Comparison of ENCODE assay signal across 23 cellular contexts in genomic region chr1:76285578-76286135, GRCh38.
DNase-seq lines count a peak whose midpoint lies in the region; ATAC-seq lines count a peak whose summit lies in the region.
"Had no signal": no experiment of that assay in that cellular context is flagged by ENCODE, and none has a peak within 500 bp of the region (broad histone marks: within the 10 kb centered on the region; RNA-seq: fewer than 3 reads in every experiment).

No MANE protein-coding gene starts in this region.

- no peak overlapping the region for H3K4me3 ChIP-seq in CD4-positive, CD25-positive, alpha-beta regulatory T cell (ENCODE audit: low read depth, low read length)
- H3K4me3 ChIP-seq in mesenchymal stem cell (ENCODE audit: insufficient read depth in 1 of 2, low read depth in 1 of 2, low read length in 2 of 2): no peak overlapping the region
- H3K4me3 ChIP-seq: esophagus squamous epithelium, SJSA1, spleen had no signal

- peak in 1 of 2 donors; percentile 70 for ATAC-seq in CD4-positive, CD25-positive, alpha-beta regulatory T cell (ENCODE audit: low read depth in 2 of 2)
- ATAC-seq in activated naive CD8-positive, alpha-beta T cell treated with anti-CD3 and anti-CD28 coated beads, Interleukin-2, amount 10 ng/mL, durations not matched to agents 7 days and 5 days (ENCODE audit: low read depth): peak; percentile 59
- ATAC-seq: Panc1 had no signal

- H3K4me1 ChIP-seq in CD4-positive, CD25-positive, alpha-beta regulatory T cell (ENCODE audit: control insufficient read depth, insufficient read depth, low read length, poor library complexity, severe bottlenecking): peaks cover 10% of the 10 kb centered on the region
- peaks cover 7% of the 10 kb centered on the region for H3K4me1 ChIP-seq in mesenchymal stem cell (ENCODE audit: control insufficient read depth, insufficient read depth, low read depth, low read length)
- H3K4me1 ChIP-seq: Caco-2, esophagus squamous epithelium, SJSA1 had no signal

- WGBS in mesenchymal stem cell: 88% methylated on average over 1 of the region's 4 CpGs

- no peaks in the 10 kb centered on the region for H3K36me3 Mint-ChIP-seq in CD4-positive, CD25-positive, alpha-beta regulatory T cell
- peaks cover 2% of the 10 kb centered on the region for H3K36me3 Mint-ChIP-seq in activated naive CD8-positive, alpha-beta T cell treated with anti-CD3 and anti-CD28 coated beads, Interleukin-2, amount 10 ng/mL, durations not matched to agents 7 days and 5 days

- peak overlapping the region in 1 of 4 donors; percentile 50 for H3K4me3 Mint-ChIP-seq in CD4-positive, CD25-positive, alpha-beta regulatory T cell
- peak overlapping the region; percentile 28 for H3K4me3 Mint-ChIP-seq in activated naive CD8-positive, alpha-beta T cell treated with anti-CD3 and anti-CD28 coated beads, Interleukin-2, amount 10 ng/mL, durations not matched to agents 7 days and 5 days
- H3K4me3 Mint-ChIP-seq: IgD-negative memory B cell; stimulated activated naive CD8-positive, alpha-beta T cell treated with anti-CD3 and anti-CD28 coated beads, Interleukin-15, Interleukin-2, amounts not matched to agents 100 ng/mL and 50 ng/mL, for 24 hours had no signal

- H2AK5ac ChIP-seq in mesenchymal stem cell (ENCODE audit: low read length, severe bottlenecking): no peak overlapping the region

- H3K18ac ChIP-seq in mesenchymal stem cell (ENCODE audit: low read depth in 1 of 2, low read length in 2 of 2): no peak overlapping the region

- peak overlapping the region; percentile 7 to 82 (median 53) for H3K27ac Mint-ChIP-seq in CD4-positive, CD25-positive, alpha-beta regulatory T cell
- H3K27ac Mint-ChIP-seq in activated naive CD8-positive, alpha-beta T cell treated with anti-CD3 and anti-CD28 coated beads, Interleukin-2, amount 10 ng/mL, durations not matched to agents 7 days and 5 days: peak overlapping the region; percentile 89
- H3K27ac Mint-ChIP-seq: IgD-negative memory B cell; stimulated activated naive CD8-positive, alpha-beta T cell treated with anti-CD3 and anti-CD28 coated beads, Interleukin-15, Interleukin-2, amounts not matched to agents 100 ng/mL and 50 ng/mL, for 24 hours had no signal

- POLR2A ChIA-PET in activated naive CD8-positive, alpha-beta T cell treated with anti-CD3 and anti-CD28 coated beads, Interleukin-2, amount 10 ng/mL, durations not matched to agents 7 days and 5 days (lab: Charles Lee): interaction anchor here (1.6 kb wide), 1 partner anchor 14 kb away, joined by 3 read pairs; no protein-coding TSS in a partner anchor

- no peak overlapping the region for H2BK12ac ChIP-seq in mesenchymal stem cell (ENCODE audit: low read length in 2 of 2)

- no peak overlapping the region for H3K27ac ChIP-seq in CD4-positive, CD25-positive, alpha-beta regulatory T cell (ENCODE audit: insufficient read depth, low read length, poor library complexity, severe bottlenecking)
- no peak overlapping the region for H3K27ac ChIP-seq in mesenchymal stem cell (ENCODE audit: low read length, poor library complexity, severe bottlenecking)
- H3K27ac ChIP-seq: esophagus squamous epithelium, HL-60, SJSA1, spleen had no signal

- no peak overlapping the region for H2BK5ac ChIP-seq in mesenchymal stem cell (ENCODE audit: low read depth, low read length, poor library complexity, severe bottlenecking)

- H3K79me1 ChIP-seq in mesenchymal stem cell (replicated peaks; ENCODE audit: low read length, poor library complexity, severe bottlenecking): no peaks in the 10 kb centered on the region

- no peaks in the 10 kb centered on the region for H3K9me3 ChIP-seq in CD4-positive, CD25-positive, alpha-beta regulatory T cell (ENCODE audit: control insufficient read depth in 2 of 2, low read length in 2 of 2)
- H3K9me3 ChIP-seq in mesenchymal stem cell (ENCODE audit: control insufficient read depth, low read length): no peaks in the 10 kb centered on the region
- H3K9me3 ChIP-seq: Caco-2, esophagus squamous epithelium, SJSA1, spleen had no signal

- H2BK15ac ChIP-seq in mesenchymal stem cell (ENCODE audit: low read depth, poor library complexity, severe bottlenecking): no peak overlapping the region

- H3K27me3 ChIP-seq in CD4-positive, CD25-positive, alpha-beta regulatory T cell (ENCODE audit: control insufficient read depth, insufficient read depth, low read length): no peaks in the 10 kb centered on the region
- no peaks in the 10 kb centered on the region for H3K27me3 ChIP-seq in mesenchymal stem cell (ENCODE audit: control insufficient read depth in 1 of 2, insufficient read depth in 1 of 2, low read length in 2 of 2)
- H3K27me3 ChIP-seq: esophagus squamous epithelium, SJSA1, spleen had no signal

- H3K27me3 Mint-ChIP-seq in CD4-positive, CD25-positive, alpha-beta regulatory T cell: no peaks in the 10 kb centered on the region
- H3K27me3 Mint-ChIP-seq in activated naive CD8-positive, alpha-beta T cell treated with anti-CD3 and anti-CD28 coated beads, Interleukin-2, amount 10 ng/mL, durations not matched to agents 7 days and 5 days: no peaks in the 10 kb centered on the region
- H3K27me3 Mint-ChIP-seq: IgD-negative memory B cell; stimulated activated naive CD8-positive, alpha-beta T cell treated with anti-CD3 and anti-CD28 coated beads, Interleukin-15, Interleukin-2, amounts not matched to agents 100 ng/mL and 50 ng/mL, for 24 hours had no signal

- no peak overlapping the region for H2BK120ac ChIP-seq in mesenchymal stem cell (ENCODE audit: low read depth, low read length)

- no peaks in the 10 kb centered on the region for H3K9me3 Mint-ChIP-seq in CD4-positive, CD25-positive, alpha-beta regulatory T cell
- peaks cover 1% of the 10 kb centered on the region for H3K9me3 Mint-ChIP-seq in activated naive CD8-positive, alpha-beta T cell treated with anti-CD3 and anti-CD28 coated beads, Interleukin-2, amount 10 ng/mL, durations not matched to agents 7 days and 5 days
- H3K9me3 Mint-ChIP-seq: IgD-negative memory B cell; stimulated activated naive CD8-positive, alpha-beta T cell treated with anti-CD3 and anti-CD28 coated beads, Interleukin-15, Interleukin-2, amounts not matched to agents 100 ng/mL and 50 ng/mL, for 24 hours had no signal

- no peak overlapping the region for H3K14ac ChIP-seq in mesenchymal stem cell (ENCODE audit: low read length in 2 of 2)

- peaks cover 4 to 61% (median 21%) of the 10 kb centered on the region in 4 donors for H3K4me1 Mint-ChIP-seq in CD4-positive, CD25-positive, alpha-beta regulatory T cell
- peaks cover 39% of the 10 kb centered on the region for H3K4me1 Mint-ChIP-seq in activated naive CD8-positive, alpha-beta T cell treated with anti-CD3 and anti-CD28 coated beads, Interleukin-2, amount 10 ng/mL, durations not matched to agents 7 days and 5 days

- no peak overlapping the region for H3K4ac ChIP-seq in mesenchymal stem cell (ENCODE audit: low read depth in 1 of 2, low read length in 2 of 2)

- H3K9ac ChIP-seq in mesenchymal stem cell (ENCODE audit: low read length): no peak overlapping the region

- no peak overlapping the region for H4K91ac ChIP-seq in mesenchymal stem cell (ENCODE audit: low read length)

- no peak overlapping the region for H2AFZ ChIP-seq in mesenchymal stem cell (ENCODE audit: low read depth, low read length)

- no peak overlapping the region for H4K8ac ChIP-seq in mesenchymal stem cell (ENCODE audit: low read length)

- peak; percentile 36 for DNase-seq in activated T-cell treated with anti-CD3 and anti-CD28 coated beads for 4 hours
- DNase-seq in activated T-cell treated with anti-CD3 and anti-CD28 coated beads, Interleukin-2, amount 50 U/mL, for 48 hours: no peak
- DNase-seq in CD4-positive, CD25-positive, alpha-beta regulatory T cell: peak in 1 of 3 donors; percentile 74
- peak; percentile 33 for DNase-seq in NCI-H82 treated with DMSO at 0.1 percent for 48 hours (lab: John Stamatoyannopoulos, UW; ENCODE audit: unreplicated experiment)
- no peak for DNase-seq in activated naive CD8-positive, alpha-beta T cell treated with anti-CD3 and anti-CD28 coated beads, Interleukin-2, amount 10 ng/mL, durations not matched to agents 7 days and 5 days
- no peak for DNase-seq in G401 (ENCODE audit: low spot score)
- DNase-seq in mesenchymal stem cell: no peak
- DNase-seq in HCEC 1CT: no peak
- DNase-seq: activated effector memory CD4-positive, alpha-beta T cell treated with Interleukin-2 at 50 U/mL for 16 hours; Caco-2; effector CD8-positive, alpha-beta T cell; EL; esophagus squamous epithelium; NCI-H1694 treated with DMSO at 0.1 percent for 48 hours; NCI-H2227 treated with DMSO at 0.1 percent for 48 hours; spleen; T1000; trophoblast cell had no signal

- H3K4me2 ChIP-seq in mesenchymal stem cell (ENCODE audit: low read length, poor library complexity, severe bottlenecking): no peak overlapping the region

- in situ Hi-C loops in G401 (cut with HindIII; ENCODE audit: low sequenced_read_pairs): no loop called here

- no peak overlapping the region for H3K23ac ChIP-seq in mesenchymal stem cell (ENCODE audit: low read length in 2 of 2)

- no peaks in the 10 kb centered on the region for H3K36me3 ChIP-seq in CD4-positive, CD25-positive, alpha-beta regulatory T cell (ENCODE audit: control insufficient read depth, insufficient read depth, low read length)
- no peaks in the 10 kb centered on the region for H3K36me3 ChIP-seq in mesenchymal stem cell (ENCODE audit: control insufficient read depth in 1 of 2, insufficient read depth in 2 of 2, low read depth in 1 of 2, low read length in 2 of 2)
- H3K36me3 ChIP-seq: esophagus squamous epithelium, SJSA1, spleen had no signal

Comparison
In these comparisons a context has a peak if more than half of its experiments do, and no peak if none do; other contexts are left out.
1. DNase-seq: peak in activated T-cell treated with anti-CD3 and anti-CD28 coated beads for 4 hours (single experiment) and NCI-H82 treated with DMSO at 0.1 percent for 48 hours (single experiment); none in activated T-cell treated with anti-CD3 and anti-CD28 coated beads, Interleukin-2, amount 50 U/mL, for 48 hours (0 of 2), activated naive CD8-positive, alpha-beta T cell treated with anti-CD3 and anti-CD28 coated beads, Interleukin-2, amount 10 ng/mL, durations not matched to agents 7 days and 5 days (single experiment), G401 (single experiment), mesenchymal stem cell (single experiment) and HCEC 1CT (single experiment).